ENCODE assay signal across 8 cellular contexts in the genomic region with DNA sequence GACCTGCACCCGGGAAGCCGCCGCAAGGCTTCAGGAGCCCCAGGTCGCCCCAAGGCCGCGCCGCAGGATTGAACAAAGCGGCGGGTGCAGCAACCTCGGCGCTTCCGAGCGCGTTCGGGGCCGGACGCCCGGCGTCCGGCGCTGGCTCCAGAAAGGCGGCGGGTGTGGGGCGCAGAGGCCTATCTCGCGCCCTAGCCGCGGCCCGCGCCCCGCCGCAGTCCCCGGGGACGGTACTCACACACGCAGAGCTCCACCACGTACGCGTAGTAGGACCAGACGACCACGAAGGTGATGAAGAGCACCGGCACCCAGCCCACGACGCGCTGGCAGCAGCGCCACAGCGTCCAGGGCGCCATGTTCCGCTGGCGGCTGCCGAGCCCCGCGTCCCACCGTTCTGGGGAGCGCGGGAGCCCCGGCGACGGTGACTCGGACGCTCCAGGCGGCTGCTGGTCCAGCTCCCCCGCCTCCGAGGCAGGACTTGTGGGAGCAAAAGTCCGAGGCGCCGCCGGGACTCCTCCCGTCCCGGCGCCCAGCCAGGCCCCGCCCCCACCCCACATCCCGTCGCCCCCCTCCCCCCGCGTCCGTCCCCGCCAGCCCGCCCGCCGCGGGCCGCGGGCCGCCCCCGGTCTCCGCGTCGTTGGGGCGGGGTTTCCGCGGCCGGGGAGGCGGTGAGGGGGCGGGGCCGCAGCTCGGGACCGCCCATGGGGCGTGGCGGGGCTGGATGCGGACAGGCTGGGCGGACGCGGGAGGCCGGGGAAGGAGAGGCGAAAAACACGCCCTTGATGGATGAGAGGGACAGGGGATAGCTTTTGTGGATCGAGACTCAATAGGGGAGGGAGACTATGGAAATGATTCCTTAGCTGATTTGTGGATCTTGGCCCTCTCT. TPM values are rescaled to one million over a fixed set of nuclear protein-coding genes. Genes with fewer than 3 reads are reported as not detected.
DNase-seq lines count a peak whose midpoint lies in the region; ATAC-seq and TF ChIP-seq lines count a peak whose summit lies in the region.

A gene with protein sequence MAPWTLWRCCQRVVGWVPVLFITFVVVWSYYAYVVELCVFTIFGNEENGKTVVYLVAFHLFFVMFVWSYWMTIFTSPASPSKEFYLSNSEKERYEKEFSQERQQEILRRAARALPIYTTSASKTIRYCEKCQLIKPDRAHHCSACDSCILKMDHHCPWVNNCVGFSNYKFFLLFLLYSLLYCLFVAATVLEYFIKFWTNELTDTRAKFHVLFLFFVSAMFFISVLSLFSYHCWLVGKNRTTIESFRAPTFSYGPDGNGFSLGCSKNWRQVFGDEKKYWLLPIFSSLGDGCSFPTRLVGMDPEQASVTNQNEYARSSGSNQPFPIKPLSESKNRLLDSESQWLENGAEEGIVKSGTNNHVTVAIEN (minus strand): TSS at position 488 of the 886 bp plus-strand sequence. CDS start 132 bp downstream, at position 356.

- H3K36me3 ChIP-seq in right atrium auricular region (no peaks in the 10 kb centered on the region), uterus (no peaks in the 10 kb centered on the region)

- H3K27ac ChIP-seq in right atrium auricular region = peak within 1 kb of the TSS; percentile 90 to 93
- peak within 1 kb of the TSS; percentile 94 to 95 for H3K27ac ChIP-seq in uterus

- TF ChIP-seq CTCF in GM12875 (IDR thresholded peaks at IDR 0.05; ENCODE audit: borderline replicate concordance, insufficient read depth, low read depth, low read length) (no peak), right atrium auricular region (IDR thresholded peaks at IDR 0.05) (no peak), uterus (IDR thresholded peaks at IDR 0.05) (no peak)

- intact Hi-C loops in T-helper 2 cell treated with Interferon-gamma antibody and Interleukin-4, amounts not matched to agents 100 ng/mL and 5 ng/mL, for 36 hours (cut with micrococcal nuclease) = loop anchor here (1.0 to 2.0 kb wide), 6 partner anchors 18 to 283 kb away; a partner anchor contains a TSS
- intact Hi-C loops in uterus (cut with DNase I; ENCODE audit: low total_unique reads) = no loop called here

- peak; percentile 87 for ATAC-seq in HG02588 (IDR thresholded peaks at IDR 0.05; ENCODE audit: unreplicated experiment)

- peak; percentile 56 to 78 for TF ChIP-seq POLR2A in uterus (IDR thresholded peaks at IDR 0.05)

- H3K9me3 ChIP-seq in right atrium auricular region = no peaks in the 10 kb centered on the region
- H3K9me3 ChIP-seq in uterus = no peaks in the 10 kb centered on the region

- H3K4me3 ChIP-seq in GM12875 (ENCODE audit: low read depth, low read length) (peak within 1 kb of the TSS; percentile 94), right atrium auricular region (peak within 1 kb of the TSS; percentile 92 to 99), uterus (peak within 1 kb of the TSS; percentile 88 to 92)

- H3K4me1 ChIP-seq in right atrium auricular region (peaks cover 0 to 18% of the 10 kb centered on the region in 2 donors), uterus (no peaks in the 10 kb centered on the region)

- H3K27me3 ChIP-seq in right atrium auricular region (no peaks in the 10 kb centered on the region), uterus (no peaks in the 10 kb centered on the region)

- DNase-seq in NCI-H1105 (lab: John Stamatoyannopoulos, UW) (peak; percentile 47), anterior cingulate cortex (lab: John Stamatoyannopoulos, UW) (peak in 57 of 58 donors; percentile 10 to 96 (median 86)), right atrium auricular region (ENCODE audit: low spot score) (peak; percentile 84), putamen (ENCODE audit: low spot score) (peak; percentile 91), uterus (peak; percentile 88 to 94)

RNA-seq across cellular contexts. Expression of the gene that starts here (rescaled TPM):
- 86.1 and 86.3 TPM in 2 replicates for total RNA-seq in T-helper 2 cell treated with Interferon-gamma antibody and Interleukin-4, amounts not matched to agents 100 ng/mL and 5 ng/mL, for 36 hours
- total RNA-seq in right atrium auricular region (10 to 100 TPM; 19.7 to 26.5 TPM), uterus (100 to 1,000 TPM in 1 of 4 donors, 10 to 100 TPM in 3; 20.7 to 161 (median 61.9) TPM)

Comparison
In these comparisons a context has a peak if more than half of its experiments do, and no peak if none do; other contexts are left out.
1. Peak in every context shown above with its lines: DNase-seq, ATAC-seq, H3K4me3 ChIP-seq and H3K27ac ChIP-seq.